Comparison of ENCODE assay signal across 9 cellular contexts in the genomic region with DNA sequence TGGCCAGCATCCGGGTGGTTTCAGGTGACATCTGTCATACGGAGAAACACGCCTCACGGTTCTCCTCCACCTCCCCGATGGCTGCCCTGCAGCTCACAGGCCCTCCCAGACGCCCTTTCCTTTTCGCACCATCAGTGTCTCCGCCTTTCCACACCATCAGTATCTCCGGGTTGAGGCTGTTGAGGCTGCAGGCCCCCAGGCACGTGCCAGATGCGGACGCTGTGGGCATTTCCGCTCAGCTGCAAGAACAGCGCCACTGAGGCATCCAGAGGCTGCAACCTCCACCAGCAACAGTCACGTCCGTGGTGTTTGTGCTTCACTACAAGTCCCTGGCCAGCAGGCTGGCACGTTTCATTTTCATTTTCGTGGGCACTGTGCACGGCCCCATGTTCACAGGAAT. TPM values are rescaled to one million over a fixed set of nuclear protein-coding genes. Genes with fewer than 3 reads are reported as not detected.
DNase-seq lines count a peak whose midpoint lies in the region; ATAC-seq, FAIRE-seq and TF ChIP-seq lines count a peak whose summit lies in the region.
"Not testable (repeated sequence)": the region's sequence is repeated elsewhere in the genome, so short reads cannot be mapped to it uniquely, and the experiment has no call there.
"Had no signal": no experiment of that assay in that cellular context is flagged by ENCODE, and none has a peak within 500 bp of the region (broad histone marks: within the 10 kb centered on the region; RNA-seq: fewer than 3 reads in every experiment).

No MANE protein-coding gene starts in this region.

- BruUV-seq in K562 (replicated peaks; lab: Mats Ljungman, UMichigan): not testable (repeated sequence)

- WGBS in K562 (ENCODE audit: insufficient coverage, low coverage, missing lambda C conversion rate): 0% methylated on average over 4 of the region's 19 CpGs

- not testable (repeated sequence) for H3K9me1 ChIP-seq in K562 (ENCODE audit: control insufficient read depth, insufficient read depth, low read length)

- not testable (repeated sequence) for TF ChIP-seq CTCF in OCI-LY1 (IDR thresholded peaks at IDR 0.05; ENCODE audit: low read length); K562 (IDR thresholded peaks at IDR 0.05 in 2 of 3, conservative IDR thresholded peaks at IDR 0.05 in 1 of 3; ENCODE audit: insufficient read depth in 2 of 3, low read depth in 1 of 3, low read length in 3 of 3); upper lobe of right lung (IDR thresholded peaks at IDR 0.05)

- in situ Hi-C loops in K562 (cut with MboI): not testable (repeated sequence)

- H3K36me3 ChIP-seq in BLaER1; OCI-LY1 (ENCODE audit: insufficient read depth, low read length); K562 (ENCODE audit: control insufficient read depth, insufficient read depth, low read length); upper lobe of right lung: not testable (repeated sequence)

- H3K27ac ChIP-seq in BLaER1: peak overlapping the region; percentile 66
- peak overlapping the region; percentile 67 for H3K27ac ChIP-seq in OCI-LY1 (ENCODE audit: low read depth, low read length, poor library complexity, severe bottlenecking)
- H3K27ac ChIP-seq in K562 (ENCODE audit: extremely low read depth, low read depth, low read length); upper lobe of right lung: not testable (repeated sequence)

- not testable (repeated sequence) for ATAC-seq in K562, sciatic nerve, upper lobe of right lung

- not testable (repeated sequence) for TF ChIP-seq RAD21 in K562 (CRISPR knock-in tag; conservative IDR thresholded peaks at IDR 0.05 in 1 of 2, IDR thresholded peaks at IDR 0.05 in 1 of 2)

- peak; percentile 60 for FAIRE-seq in K562 (lab: Jason Lieb, UNC)

- POLR2A ChIA-PET in K562 (lab: Yijun Ruan, JAX): not testable (repeated sequence)

- CTCF ChIA-PET in K562 (lab: Yijun Ruan, JAX; ENCODE audit: low intra/inter-chr PET ratio): not testable (repeated sequence)

- H3K9me3 ChIP-seq in BLaER1; OCI-LY1 (ENCODE audit: low read length); K562 (replicated peaks; ENCODE audit: control insufficient read depth, insufficient read depth, low read depth, low read length); upper lobe of right lung: not testable (repeated sequence)

- intact Hi-C loops in K562 (cut with micrococcal nuclease); cardiac septum (cut with DNase I); sciatic nerve (cut with DNase I); upper lobe of right lung (cut with DNase I): not testable (repeated sequence)

- H2AFZ ChIP-seq in OCI-LY1 (ENCODE audit: low read length); K562 (ENCODE audit: low read depth, low read length): not testable (repeated sequence)

- not testable (repeated sequence) for H3K9me2 ChIP-seq in OCI-LY1 (ENCODE audit: low read depth, low read length)

- not testable (repeated sequence) for DNase-seq in K562 (ENCODE audit: extremely low read depth in 1 of 4, low spot score in 3 of 4)
- DNase-seq in cardiac septum (ENCODE audit: low spot score) (peak; percentile 38), mesenteric fat pad (ENCODE audit: low spot score) (peak; percentile 26), sciatic nerve (ENCODE audit: low spot score) (peak; percentile 26), upper lobe of right lung (peak; percentile 32)

- H3K4me3 ChIP-seq in BLaER1, K562, upper lobe of right lung: not testable (repeated sequence)
- H3K4me3 ChIP-seq in OCI-LY1 (ENCODE audit: low read depth, low read length, poor library complexity, severe bottlenecking): peak overlapping the region; percentile 22

- H3K4me1 ChIP-seq in BLaER1: peaks cover 65% of the 10 kb centered on the region
- peaks cover 27% of the 10 kb centered on the region for H3K4me1 ChIP-seq in OCI-LY1 (ENCODE audit: insufficient read depth, low read length, severe bottlenecking)
- H3K4me1 ChIP-seq in K562 (replicated peaks in 1 of 2; ENCODE audit: control insufficient read depth in 2 of 2, insufficient read depth in 2 of 2, low read length in 2 of 2); upper lobe of right lung: not testable (repeated sequence)

- not testable (repeated sequence) for H3F3A ChIP-seq in OCI-LY1 (ENCODE audit: insufficient read depth, low read length)

- H3K79me2 ChIP-seq in OCI-LY1 (ENCODE audit: insufficient read depth, low read length); K562 (ENCODE audit: control insufficient read depth, insufficient read depth, low read length): not testable (repeated sequence)

- not testable (repeated sequence) for H3K27me3 ChIP-seq in BLaER1; OCI-LY1 (ENCODE audit: insufficient read depth, low read length); upper lobe of right lung
- peaks cover 5 to 29% of the 10 kb centered on the region in 2 experiments; a peak in 4 of 5 replicates for H3K27me3 ChIP-seq in K562 (ENCODE audit: control insufficient read depth in 2 of 2, insufficient read depth in 2 of 2, low read length in 2 of 2)

- not testable (repeated sequence) for TF ChIP-seq POLR2A in K562 (conservative IDR thresholded peaks at IDR 0.05)

- TF ChIP-seq EP300 in K562 (IDR thresholded peaks at IDR 0.05; ENCODE audit: low read length): not testable (repeated sequence)

- H4K20me1 ChIP-seq in BLaER1; OCI-LY1 (ENCODE audit: insufficient read depth, low read length); K562 (replicated peaks; ENCODE audit: control insufficient read depth, insufficient read depth, low read length): not testable (repeated sequence)

- H3K9ac ChIP-seq in BLaER1: 0 out of 2 replicates have a peak overlapping the region, but pooled peaks have one; percentile 29
- not testable (repeated sequence) for H3K9ac ChIP-seq in OCI-LY1 (ENCODE audit: low read length); K562 (ENCODE audit: insufficient read depth in 1 of 2, low read depth in 2 of 2, low read length in 2 of 2)

- H3K4me2 ChIP-seq in BLaER1 (peak overlapping the region; percentile 70), OCI-LY1 (ENCODE audit: low read length) (peak overlapping the region; percentile 31)
- not testable (repeated sequence) for H3K4me2 ChIP-seq in K562 (ENCODE audit: insufficient read depth, low read length)

RNA-seq across cellular contexts. Expression of gene KCNJ12, which starts 25.7 kb away (rescaled TPM):
- total RNA-seq in K562 (2011; cell fraction: chromatin; rRNA removed; ENCODE audit: low replicate concordance): not detected in 2 replicates
- total RNA-seq in K562 (2011; cell fraction: nucleolus; rRNA removed): not detected in 2 replicates
- not detected in 2 replicates for total RNA-seq in K562 (2011; cell fraction: nucleoplasm; rRNA removed)
- total RNA-seq in K562 (2014; rRNA removed) (0.12 TPM in 1 of 2 replicates, not detected in the other), K562 (2014; rRNA removed; fragmentation: Illumina TruSeq; extraction: Trizol) (not detected in 2 replicates), K562 (2015; rRNA removed; fragmentation: Illumina TruSeq; extraction: Trizol) (not detected in 2 replicates), K562 (2021) (0.02 TPM in 1 of 2 replicates, not detected in the other), cardiac septum (11.3 TPM), mesenteric fat pad (2.5 TPM), sciatic nerve (1.0 TPM), upper lobe of right lung (2.5 TPM)
- polyA plus RNA-seq in K562 (2011; rRNA removed) (not detected in 2 replicates), K562 (2014; fragmentation: Illumina TruSeq; extraction: Trizol) (not detected in 2 replicates), K562 (2014; fragmentation: Nextera tagmentation; extraction: Ambion mirVana) (not detected), K562 (2014; rRNA removed) (not detected in 2 replicates)
- polyA plus RNA-seq in K562 (2011; cell fraction: cytosol; rRNA removed): 0.01 and 0.03 TPM in 2 replicates
- polyA plus RNA-seq in K562 (2011; cell fraction: nucleus; rRNA removed): not detected in 2 replicates
- polyA plus RNA-seq in K562 (2012): not detected in 2 replicates
- not detected in 2 replicates for polyA minus RNA-seq in K562 (2011; rRNA and poly(A)+ RNA removed)
- not detected in 2 replicates for polyA minus RNA-seq in K562 (2011; cell fraction: cytosol; rRNA and poly(A)+ RNA removed)
- polyA minus RNA-seq in K562 (2011; cell fraction: nucleus; rRNA and poly(A)+ RNA removed): not detected in 2 replicates
- total RNA-seq: CD8-positive, alpha-beta memory T cell had no signal
- polyA plus RNA-seq: CD4-positive, CD25-positive, alpha-beta regulatory T cell; CD8-positive, alpha-beta memory T cell had no signal
